ENCODE assay signal across 11 cellular contexts in the genomic region with DNA sequence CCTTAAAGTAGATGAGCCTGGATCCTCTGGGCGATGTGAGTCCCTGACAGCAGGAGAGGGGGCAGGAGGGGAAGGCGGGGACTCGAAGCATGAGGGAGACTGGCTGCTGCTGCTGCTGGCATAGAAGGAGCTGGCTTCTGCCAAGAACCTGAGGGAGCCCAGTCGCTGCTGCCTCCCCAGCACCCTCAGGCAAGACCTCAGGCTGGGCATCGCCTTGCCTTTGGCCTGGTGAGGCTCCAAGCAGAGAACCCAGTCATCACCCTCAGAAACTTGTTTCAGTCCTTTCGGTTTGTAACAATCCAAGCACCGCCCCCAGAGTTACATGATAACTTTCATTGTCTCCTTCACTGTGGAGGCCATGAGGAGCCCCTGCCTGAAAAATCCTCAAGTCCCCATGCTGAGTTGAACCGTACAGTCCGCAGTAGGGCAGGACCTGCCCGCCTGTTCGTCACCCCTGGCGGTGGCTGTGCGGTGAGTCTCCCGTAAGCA. TPM values are rescaled to one million over a fixed set of nuclear protein-coding genes. Genes with fewer than 3 reads are reported as not detected.
A peak's percentile ranks its signal among the peaks of the same experiment; 100 is the strongest.
DNase-seq lines count a peak whose midpoint lies in the region; ATAC-seq, FAIRE-seq and TF ChIP-seq lines count a peak whose summit lies in the region.
"Had no signal": no experiment of that assay in that cellular context is flagged by ENCODE, and none has a peak within 500 bp of the region (broad histone marks: within the 10 kb centered on the region; RNA-seq: fewer than 3 reads in every experiment).

No MANE protein-coding gene starts in this region.

- no peak overlapping the region for H3K27ac ChIP-seq in brain microvascular endothelial cell
- H3K27ac ChIP-seq in uterus, result no peak overlapping the region
- no peak overlapping the region for H3K27ac ChIP-seq in colonic mucosa
- H3K27ac ChIP-seq: BLaER1, KMS-11 had no signal

- H3K27me3 ChIP-seq in brain microvascular endothelial cell (replicated peaks) (no peaks in the 10 kb centered on the region), uterus (no peaks in the 10 kb centered on the region), colonic mucosa (no peaks in the 10 kb centered on the region)
- H3K27me3 ChIP-seq: BLaER1 had no signal

- H3K4me3 ChIP-seq in brain microvascular endothelial cell (ENCODE audit: low read depth, low read length) (peak overlapping the region; percentile 32), uterus (peak overlapping the region; percentile 4 to 10), colonic mucosa (no peak overlapping the region)
- H3K4me3 ChIP-seq: BLaER1 had no signal

- no peaks in the 10 kb centered on the region for H3K4me1 ChIP-seq in uterus
- no peaks in the 10 kb centered on the region for H3K4me1 ChIP-seq in colonic mucosa

- H3K9ac ChIP-seq in colonic mucosa (ENCODE audit: low read depth in 2 of 2, low read length in 2 of 2), result peak overlapping the region in 1 of 2 donors; percentile 24
- H3K9ac ChIP-seq: BLaER1, KMS-11 had no signal

- no peaks in the 10 kb centered on the region for H3K36me3 ChIP-seq in brain microvascular endothelial cell (replicated peaks)
- no peaks in the 10 kb centered on the region for H3K36me3 ChIP-seq in uterus
- H3K36me3 ChIP-seq in colonic mucosa, result no peaks in the 10 kb centered on the region
- H3K36me3 ChIP-seq: BLaER1 had no signal

- H3K9me3 ChIP-seq in uterus (peaks cover 0 to 2% of the 10 kb centered on the region in 2 donors), colonic mucosa (no peaks in the 10 kb centered on the region)

- intact Hi-C loops in uterus (cut with DNase I; ENCODE audit: low total_unique reads), result no loop called here
- intact Hi-C loops in colonic mucosa (cut with DNase I), result no loop called here

- FAIRE-seq in HTR-8/SVneo (lab: Jason Lieb, UNC), result no peak
- FAIRE-seq: frontal cortex had no signal

- TF ChIP-seq CTCF in brain microvascular endothelial cell (IDR thresholded peaks at IDR 0.05; ENCODE audit: low read depth, low read length, missing control alignments) (peak; percentile 22), uterus (IDR thresholded peaks at IDR 0.05) (no peak), colonic mucosa (IDR thresholded peaks at IDR 0.05) (no peak)

- peak; percentile 73 for ATAC-seq in left lobe of liver

- in situ Hi-C loops in brain microvascular endothelial cell (cut with HindIII; ENCODE audit: low pct_ligation_motif_present, low sequenced_read_pairs), result no loop called here

- peak; percentile 10 for DNase-seq in NCI-H748 (lab: John Stamatoyannopoulos, UW; ENCODE audit: unreplicated experiment)
- DNase-seq in NCI-H748 treated with DMSO at 0.1 percent for 48 hours (lab: John Stamatoyannopoulos, UW), result no peak
- no peak for DNase-seq in brain microvascular endothelial cell
- DNase-seq in left lobe of liver (ENCODE audit: low spot score), result peak; percentile 29
- peak in 1 of 2 donors; percentile 42 for DNase-seq in uterus
- DNase-seq in HTR-8/SVneo (ENCODE audit: insufficient read length, low spot score), result no peak
- DNase-seq in activated effector memory CD4-positive, alpha-beta T cell treated with anti-CD3 and anti-CD28 coated beads, Interleukin-2, amount 50 U/mL, for 16 hours, result no peak
- no peak for DNase-seq in colonic mucosa

- no peak for TF ChIP-seq POLR2A in uterus (IDR thresholded peaks at IDR 0.05)

RNA-seq across cellular contexts. Expression of gene POFUT2, which starts 38.8 kb away (rescaled TPM):
- total RNA-seq in left lobe of liver, result 17.5 TPM
- 10 to 100 TPM in 3 of 4 donors, 1 to 10 TPM in 1; 6.2 to 49.7 (median 24.6) TPM for total RNA-seq in uterus
- 10 to 100 TPM; 23.8 to 31.6 TPM for total RNA-seq in colonic mucosa

Comparison
In these comparisons a context has a peak if more than half of its experiments do, and no peak if none do; other contexts are left out.
1. DNase-seq: peak in NCI-H748 (single experiment) and left lobe of liver (single experiment); none in NCI-H748 treated with DMSO at 0.1 percent for 48 hours (single experiment), brain microvascular endothelial cell (single experiment), HTR-8/SVneo (single experiment), activated effector memory CD4-positive, alpha-beta T cell treated with anti-CD3 and anti-CD28 coated beads, Interleukin-2, amount 50 U/mL, for 16 hours (single experiment) and colonic mucosa (single experiment).